In the genomic region with DNA sequence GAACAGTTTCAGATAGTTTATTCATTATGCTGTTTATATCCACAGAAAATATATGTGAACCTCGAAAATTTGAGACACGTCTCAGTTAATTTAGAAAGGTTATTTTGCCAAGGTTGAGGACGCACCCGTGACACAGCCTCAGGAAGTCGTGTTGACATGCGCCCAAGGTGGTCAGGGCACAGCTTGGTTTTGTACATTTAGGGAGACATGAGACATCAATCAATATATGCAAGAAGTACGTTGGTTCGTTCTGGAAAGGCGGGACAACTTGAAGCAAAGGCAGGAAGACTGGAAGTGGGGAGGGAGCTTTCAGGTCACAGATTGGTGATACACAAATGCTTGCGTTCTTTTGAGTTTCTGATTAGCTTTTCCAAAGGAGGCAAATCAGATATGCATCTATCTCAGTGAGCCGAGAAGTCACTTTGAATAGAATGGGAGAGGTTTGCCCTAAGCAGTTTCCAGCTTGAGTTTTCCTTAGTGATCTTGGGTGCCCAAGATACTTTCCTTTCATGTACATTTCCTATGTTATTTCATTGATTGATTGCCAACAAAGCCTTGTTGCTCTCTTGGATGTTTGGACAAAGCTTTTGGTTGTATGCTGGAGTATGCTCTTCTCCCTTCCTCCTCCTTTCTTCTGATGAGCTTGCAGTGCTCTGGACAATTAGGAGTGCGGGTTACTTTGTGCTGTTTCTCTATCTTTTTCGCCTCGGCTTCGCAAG, we compare ENCODE assay signal across 1 cellular context.
TF ChIP-seq lines count a peak whose summit lies in the region.

No MANE protein-coding gene starts in this region.

TF ChIP-seq in H1, 55 proteins besides CTCF, POLR2A, EP300 and RAD21 (continued from another document):
- TF ChIP-seq FOSL1 (IDR thresholded peaks at IDR 0.05; ENCODE audit: insufficient read depth, low read depth, low read length) (no peak), CHD1 (IDR thresholded peaks at IDR 0.05; ENCODE audit: low read depth, low read length) (no peak), KDM4A (IDR thresholded peaks at IDR 0.05; ENCODE audit: low read depth, low read length, severe bottlenecking) (no peak), POLR2AphosphoS5 (IDR thresholded peaks at IDR 0.05; ENCODE audit: low read depth, low read length) (no peak), RBBP5 (IDR thresholded peaks at IDR 0.05; ENCODE audit: borderline replicate concordance, low read depth, low read length) (no peak), EGR1 (IDR thresholded peaks at IDR 0.05; ENCODE audit: borderline replicate concordance, low read depth, low read length) (no peak), CHD2 (IDR thresholded peaks at IDR 0.05; ENCODE audit: low read length) (no peak), TAF1 (IDR thresholded peaks at IDR 0.05; ENCODE audit: low read depth, low read length) (no peak), KDM1A (IDR thresholded peaks at IDR 0.05; ENCODE audit: borderline replicate concordance, low read length) (no peak), RNF2 (IDR thresholded peaks at IDR 0.05; ENCODE audit: borderline replicate concordance, low read depth, low read length, missing control alignments, poor library complexity, severe bottlenecking) (no peak), ASH2L (IDR thresholded peaks at IDR 0.05; ENCODE audit: low read length) (no peak), SRF (IDR thresholded peaks at IDR 0.05; ENCODE audit: low read depth, low read length) (no peak), SAP30 (IDR thresholded peaks at IDR 0.05; ENCODE audit: insufficient read depth, insufficient replicate concordance, low read length) (no peak), CBX5 (IDR thresholded peaks at IDR 0.05; ENCODE audit: low read depth, low read length) (no peak), JUND (IDR thresholded peaks at IDR 0.05; ENCODE audit: low read length) (no peak)
- TF ChIP-seq, protein P1, sequence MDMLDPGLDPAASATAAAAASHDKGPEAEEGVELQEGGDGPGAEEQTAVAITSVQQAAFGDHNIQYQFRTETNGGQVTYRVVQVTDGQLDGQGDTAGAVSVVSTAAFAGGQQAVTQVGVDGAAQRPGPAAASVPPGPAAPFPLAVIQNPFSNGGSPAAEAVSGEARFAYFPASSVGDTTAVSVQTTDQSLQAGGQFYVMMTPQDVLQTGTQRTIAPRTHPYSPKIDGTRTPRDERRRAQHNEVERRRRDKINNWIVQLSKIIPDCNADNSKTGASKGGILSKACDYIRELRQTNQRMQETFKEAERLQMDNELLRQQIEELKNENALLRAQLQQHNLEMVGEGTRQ (IDR thresholded peaks at IDR 0.05; ENCODE audit: low read length) = no peak
